7 cellular contexts compared by ENCODE assay signal in genomic region chr6:30483677-30484279, GRCh38. TPM values are rescaled to one million over a fixed set of nuclear protein-coding genes. Genes with fewer than 3 reads are reported as not detected.
DNase-seq lines count a peak whose midpoint lies in the region; ATAC-seq lines count a peak whose summit lies in the region.

No MANE protein-coding gene starts in this region.

- in situ Hi-C loops in KBM-7 (cut with MboI; ENCODE audit: low pct_unique_long_range_greater_than_20kb, low sequenced_read_pairs), result no loop called here

- ATAC-seq in sciatic nerve, result peak; percentile 54

- DNase-seq in ELR (ENCODE audit: low read depth), result peak; percentile 78
- DNase-seq in KBM-7, result peak; percentile 73
- peak; percentile 49 for DNase-seq in SW480 (ENCODE audit: low spot score)
- peak; percentile 68 for DNase-seq in foreskin melanocyte
- no peak for DNase-seq in sciatic nerve (ENCODE audit: low spot score)
- no peak for DNase-seq in COLO668 (lab: John Stamatoyannopoulos, UW; ENCODE audit: unreplicated experiment)
- no peak for DNase-seq in stimulated activated CD4-positive, alpha-beta T cell treated with anti-CD3 and anti-CD28 coated beads, Interleukin-15, amount 100 ng/mL, for 24 hours

- intact Hi-C loops in sciatic nerve (cut with DNase I), result no loop called here

RNA-seq across cellular contexts. Expression of gene HLA-E, which starts 5.5 kb away (rescaled TPM):
- total RNA-seq in sciatic nerve, result 546 TPM

Comparison
In these comparisons a context has a peak if more than half of its experiments do, and no peak if none do; other contexts are left out.
1. DNase-seq: peak in ELR (single experiment), KBM-7 (single experiment), SW480 (single experiment) and foreskin melanocyte (single experiment); none in sciatic nerve (single experiment), COLO668 (single experiment) and stimulated activated CD4-positive, alpha-beta T cell treated with anti-CD3 and anti-CD28 coated beads, Interleukin-15, amount 100 ng/mL, for 24 hours (single experiment).